9 cellular contexts compared by ENCODE assay signal in genomic region chr18:47283476-47283875, GRCh38. TPM values are rescaled to one million over a fixed set of nuclear protein-coding genes. Genes with fewer than 3 reads are reported as not detected.
DNase-seq lines count a peak whose midpoint lies in the region; ATAC-seq, FAIRE-seq and TF ChIP-seq lines count a peak whose summit lies in the region.
"Had no signal": no experiment of that assay in that cellular context is flagged by ENCODE, and none has a peak within 500 bp of the region (broad histone marks: within the 10 kb centered on the region; RNA-seq: fewer than 3 reads in every experiment).

No MANE protein-coding gene starts in this region.

- TF ChIP-seq EP300 in tibial nerve (IDR thresholded peaks at IDR 0.05): no peak

- H4K20me1 ChIP-seq in SU-DHL-6 (ENCODE audit: low read depth, low read length): no peaks in the 10 kb centered on the region

- H3K9me3 ChIP-seq in SU-DHL-6 (ENCODE audit: insufficient read depth, low read length) (no peaks in the 10 kb centered on the region), tibial nerve (no peaks in the 10 kb centered on the region)

- H3K9ac ChIP-seq in SU-DHL-6 (ENCODE audit: low read length): no peak overlapping the region

- DNase-seq in DMS53 treated with DMSO at 0.1 percent for 48 hours (lab: John Stamatoyannopoulos, UW; ENCODE audit: unreplicated experiment) (peak; percentile 9), HTR-8/SVneo (ENCODE audit: insufficient read length, low spot score) (peak; percentile 7), left colon (no peak), tibial nerve (ENCODE audit: low spot score in 2 of 2) (no peak), cortex of kidney (lab: John Stamatoyannopoulos, UW) (no peak)
- DNase-seq: activated CD4-positive, alpha-beta T cell treated with anti-CD3 and anti-CD28 coated beads, Interleukin-2, amount 50 U/mL, for 48 hours had no signal

- H2AFZ ChIP-seq in SU-DHL-6 (ENCODE audit: low read depth, low read length, severe bottlenecking): no peak overlapping the region

- intact Hi-C loops in left colon (cut with DNase I, micrococcal nuclease): no loop called here

- H3K4me2 ChIP-seq in SU-DHL-6 (ENCODE audit: low read depth, low read length, poor library complexity, severe bottlenecking): no peak overlapping the region

- H3K4me3 ChIP-seq in SU-DHL-6 (ENCODE audit: insufficient read depth, low read length, poor library complexity, severe bottlenecking): no peak overlapping the region
- H3K4me3 ChIP-seq in tibial nerve: no peak overlapping the region

- ATAC-seq in left colon: peak; percentile 40
- ATAC-seq in GM21381 (IDR thresholded peaks at IDR 0.05; ENCODE audit: unreplicated experiment): no peak
- ATAC-seq in GM21717 (IDR thresholded peaks at IDR 0.05; ENCODE audit: unreplicated experiment): no peak

- 47 to 50% methylated on average over 5 of the region's 5 CpGs for WGBS in tibial nerve, 2 donors

- TF ChIP-seq POLR2A in tibial nerve (IDR thresholded peaks at IDR 0.05): no peak

- H3K27ac ChIP-seq in SU-DHL-6 (ENCODE audit: low read depth, low read length) (no peak overlapping the region), tibial nerve (no peak overlapping the region)

- no peaks in the 10 kb centered on the region for H3K27me3 ChIP-seq in SU-DHL-6 (ENCODE audit: low read length)
- H3K27me3 ChIP-seq in tibial nerve: no peaks in the 10 kb centered on the region

- no peaks in the 10 kb centered on the region for H3K79me2 ChIP-seq in SU-DHL-6 (ENCODE audit: insufficient read depth, low read length)

- no peaks in the 10 kb centered on the region for H3F3A ChIP-seq in SU-DHL-6 (ENCODE audit: insufficient read depth)

- H3K9me2 ChIP-seq in SU-DHL-6 (replicated peaks; ENCODE audit: insufficient read depth, low read length): no peaks in the 10 kb centered on the region

- peak; percentile 59 for TF ChIP-seq CTCF in SU-DHL-6 (IDR thresholded peaks at IDR 0.05; ENCODE audit: insufficient read depth, low read length, poor library complexity, severe bottlenecking)
- peak in 1 of 5 experiments; percentile 4 for TF ChIP-seq CTCF in tibial nerve (IDR thresholded peaks at IDR 0.05)

- no peaks in the 10 kb centered on the region for H3K36me3 ChIP-seq in SU-DHL-6 (ENCODE audit: low read length)
- H3K36me3 ChIP-seq in tibial nerve: no peaks in the 10 kb centered on the region

- H3K4me1 ChIP-seq in tibial nerve: no peaks in the 10 kb centered on the region

- FAIRE-seq in HTR-8/SVneo (lab: Jason Lieb, UNC): no peak

RNA-seq across cellular contexts. Expression of gene SKOR2, which starts 32.0 kb away (rescaled TPM):
- total RNA-seq in left colon (not detected), tibial nerve (not detected)

Comparison
In these comparisons a context has a peak if more than half of its experiments do, and no peak if none do; other contexts are left out.
1. DNase-seq: peak in DMS53 treated with DMSO at 0.1 percent for 48 hours (single experiment) and HTR-8/SVneo (single experiment); none in left colon (0 of 2), tibial nerve (0 of 2) and cortex of kidney (single experiment).